1 cellular context compared by ENCODE assay signal in genomic region chr4:73258668-73259551, GRCh38.
TF ChIP-seq lines count a peak whose summit lies in the region.

ANKRD17 (minus strand) TSS chr4:73258798; CDS start chr4:73258668, 130 bp downstream.

TF ChIP-seq in HepG2, 621 proteins besides CTCF, POLR2A, EP300 and RAD21 (continued from another document and continues in another):
- peak; percentile 68; the same call in 1 of the 2 replicates for TF ChIP-seq ZBTB4 (CRISPR knock-in tag; IDR thresholded peaks at IDR 0.05; ENCODE audit: borderline replicate concordance)
- peak; percentile 98 for TF ChIP-seq GATAD1 (CRISPR knock-in tag; IDR thresholded peaks at IDR 0.05)
- peak; percentile 34; the same call in 1 of the 2 replicates for TF ChIP-seq HES4 (CRISPR knock-in tag; IDR thresholded peaks at IDR 0.05; ENCODE audit: borderline replicate concordance)
- TF ChIP-seq KDM5B (CRISPR knock-in tag; IDR thresholded peaks at IDR 0.05; ENCODE audit: borderline replicate concordance) = peak; percentile 44; the same call in 1 of the 2 replicates
- no peak for TF ChIP-seq ETS1 (CRISPR knock-in tag; IDR thresholded peaks at IDR 0.05)
- TF ChIP-seq NFYC (CRISPR knock-in tag; IDR thresholded peaks at IDR 0.05) = peak; percentile 48
- no peak for TF ChIP-seq ZBTB1 (CRISPR knock-in tag; IDR thresholded peaks at IDR 0.05; ENCODE audit: borderline replicate concordance)
- TF ChIP-seq CREB3 (CRISPR knock-in tag; IDR thresholded peaks at IDR 0.05) = 0 out of 2 replicates have a peak, but pooled peaks have one; percentile 51
- TF ChIP-seq PHF21A (CRISPR knock-in tag; IDR thresholded peaks at IDR 0.05) = peak; percentile 73
- TF ChIP-seq ZNF543 (CRISPR knock-in tag; IDR thresholded peaks at IDR 0.05) = 0 out of 2 replicates have a peak, but pooled peaks have one; percentile 45
- TF ChIP-seq SRY (CRISPR knock-in tag; IDR thresholded peaks at IDR 0.05) = no peak; the same call in 1 of the 2 replicates
- TF ChIP-seq TCF7 (IDR thresholded peaks at IDR 0.05; ENCODE audit: low read depth) = no peak
- TF ChIP-seq PHB2 (IDR thresholded peaks at IDR 0.05; ENCODE audit: partially characterized antibody) = no peak
- TF ChIP-seq HOXA7 (CRISPR knock-in tag; IDR thresholded peaks at IDR 0.05) = no peak
- TF ChIP-seq DRAP1 (CRISPR knock-in tag; IDR thresholded peaks at IDR 0.05) = peak; percentile 80
- TF ChIP-seq ZNF556 (CRISPR knock-in tag; IDR thresholded peaks at IDR 0.05; ENCODE audit: borderline replicate concordance) = peak; percentile 38; the same call in 1 of the 2 replicates
- TF ChIP-seq PATZ1 (CRISPR knock-in tag; IDR thresholded peaks at IDR 0.05) = peak; percentile 18; the same call in 1 of the 2 replicates
- TF ChIP-seq PPARG (CRISPR knock-in tag; conservative IDR thresholded peaks at IDR 0.05) = 0 out of 2 replicates have a peak, but pooled peaks have one; percentile 39
- TF ChIP-seq THAP7 (CRISPR knock-in tag; IDR thresholded peaks at IDR 0.05) = 0 out of 2 replicates have a peak, but pooled peaks have one; percentile 21
- TF ChIP-seq PAX8 (CRISPR knock-in tag; IDR thresholded peaks at IDR 0.05; ENCODE audit: borderline replicate concordance) = 0 out of 2 replicates have a peak, but pooled peaks have one; percentile 0
- peak; percentile 69; the same call in 1 of the 2 replicates for TF ChIP-seq ZNF777 (CRISPR knock-in tag; IDR thresholded peaks at IDR 0.05)
- TF ChIP-seq ZBTB33 (CRISPR knock-in tag; IDR thresholded peaks at IDR 0.05) = peak; percentile 60
- TF ChIP-seq SRSF9 (IDR thresholded peaks at IDR 0.05; ENCODE audit: borderline replicate concordance, insufficient read depth, low read depth, low read length, poor library complexity, severe bottlenecking) = no peak
- TF ChIP-seq ZNF589 (CRISPR knock-in tag; conservative IDR thresholded peaks at IDR 0.05) = peak; percentile 66; the same call in 1 of the 2 replicates
- TF ChIP-seq ZNF234 (CRISPR knock-in tag; conservative IDR thresholded peaks at IDR 0.05) = 0 out of 2 replicates have a peak, but pooled peaks have one; percentile 89
- TF ChIP-seq MEIS2 (CRISPR knock-in tag; IDR thresholded peaks at IDR 0.05) = peak; percentile 85; the same call in 1 of the 2 replicates
- TF ChIP-seq ZNF580 (CRISPR knock-in tag; IDR thresholded peaks at IDR 0.05; ENCODE audit: borderline replicate concordance, low read depth) = peak; percentile 19; the same call in 1 of the 2 replicates
- peak; percentile 53; the same call in 1 of the 2 replicates for TF ChIP-seq ZNF225 (CRISPR knock-in tag; IDR thresholded peaks at IDR 0.05)
- TF ChIP-seq CBX5 (CRISPR knock-in tag; IDR thresholded peaks at IDR 0.05; ENCODE audit: borderline replicate concordance) = peak; percentile 85; the same call in 1 of the 2 replicates
- 0 out of 2 replicates have a peak, but pooled peaks have one; percentile 27 for TF ChIP-seq ZXDC (CRISPR knock-in tag; IDR thresholded peaks at IDR 0.05)
- TF ChIP-seq DMAP1 (CRISPR knock-in tag; IDR thresholded peaks at IDR 0.05) = peak; percentile 96; the same call in 1 of the 2 replicates
- TF ChIP-seq POLR2AphosphoS5 (IDR thresholded peaks at IDR 0.05; ENCODE audit: low read depth, low read length) = peak; percentile 82
- no peak for TF ChIP-seq GPBP1L1 (CRISPR knock-in tag; IDR thresholded peaks at IDR 0.05)
- TF ChIP-seq NFYB (CRISPR knock-in tag; IDR thresholded peaks at IDR 0.05) = peak; percentile 45
- 0 out of 2 replicates have a peak, but pooled peaks have one; percentile 61 for TF ChIP-seq FOXM1 (CRISPR knock-in tag; IDR thresholded peaks at IDR 0.05)
- peak; percentile 76 for TF ChIP-seq HDAC2 (CRISPR knock-in tag; IDR thresholded peaks at IDR 0.05)
